ENCODE assay signal across 28 cellular contexts in the genomic region with DNA sequence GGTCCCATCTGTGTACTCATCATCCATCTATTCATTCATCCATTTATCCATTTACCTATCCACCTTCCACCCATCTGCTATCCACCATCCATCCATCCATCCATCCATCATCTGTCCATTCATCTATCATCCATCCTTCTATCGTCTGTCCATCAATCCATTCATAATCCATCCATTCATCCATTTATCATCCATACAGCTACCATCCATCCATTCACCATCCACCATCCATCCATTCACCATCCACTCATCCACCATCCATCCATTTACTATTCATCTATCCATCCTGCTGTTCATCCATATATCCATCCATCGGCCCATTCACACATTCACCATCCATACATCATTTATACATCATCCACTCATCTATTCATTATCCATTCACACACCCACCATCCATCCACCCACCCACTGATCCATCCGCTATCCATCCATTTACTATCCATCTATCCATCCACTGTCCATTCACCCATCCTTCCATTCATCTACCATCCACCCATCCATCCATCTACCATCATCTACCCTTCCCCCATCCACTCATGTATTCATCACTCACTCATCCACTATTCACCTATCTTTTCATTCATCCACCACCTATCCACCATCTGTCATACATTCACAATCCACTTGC.
"Had no signal": no experiment of that assay in that cellular context is flagged by ENCODE, and none has a peak within 500 bp of the region (broad histone marks: within the 10 kb centered on the region; RNA-seq: fewer than 3 reads in every experiment).

No MANE protein-coding gene starts in this region.

- H3K4me3 Mint-ChIP-seq: naive thymus-derived CD8-positive, alpha-beta T cell; nephron progenitor cell; neural progenitor cell; stimulated activated naive B cell treated with anti-CD40 and anti-IgM and Interleukin-4, amounts not matched to agents 10 μg/mL and 1 μg/mL and 100 μg/mL, for 72 hours had no signal

- H3K36me3 ChIP-seq: neural progenitor cell, neutrophil, pancreas, prostate gland, stomach, thyroid gland, upper lobe of right lung, uterus had no signal

- ATAC-seq: naive thymus-derived CD8-positive, alpha-beta T cell; pancreas; right cardiac atrium; sciatic nerve; stimulated activated naive B cell treated with anti-CD40 and anti-IgM and Interleukin-4, amounts not matched to agents 10 μg/mL and 1 μg/mL and 100 μg/mL, for 72 hours; stimulated activated naive CD8-positive, alpha-beta T cell treated with anti-CD3 and anti-CD28 coated beads, Interleukin-15, Interleukin-2, amounts not matched to agents 100 U/mL and 50 U/mL, for 24 hours; upper lobe of right lung had no signal

- H3K9ac ChIP-seq: neural progenitor cell had no signal

- H3K27ac Mint-ChIP-seq: naive thymus-derived CD8-positive, alpha-beta T cell; nephron progenitor cell; neural progenitor cell; stimulated activated naive B cell treated with anti-CD40 and anti-IgM and Interleukin-4, amounts not matched to agents 10 μg/mL and 1 μg/mL and 100 μg/mL, for 72 hours had no signal

- H3K9me3 Mint-ChIP-seq: nephron progenitor cell had no signal

- H3K4me3 ChIP-seq: left ventricle myocardium inferior, lung, neural progenitor cell, pancreas, prostate gland, skin epidermis, stomach, testis, thyroid gland, upper lobe of right lung, uterus had no signal

- H2AFZ ChIP-seq: neural progenitor cell had no signal

- H3K4me1 Mint-ChIP-seq: naive thymus-derived CD8-positive, alpha-beta T cell; neural progenitor cell; stimulated activated naive B cell treated with anti-CD40 and anti-IgM and Interleukin-4, amounts not matched to agents 10 μg/mL and 1 μg/mL and 100 μg/mL, for 72 hours had no signal

- H3K27ac ChIP-seq: left ventricle myocardium inferior, neural progenitor cell, neutrophil, pancreas, prostate gland, skin epidermis, stomach, testis, thyroid gland, upper lobe of right lung, uterus had no signal

- H3K4me1 ChIP-seq: neural progenitor cell, pancreas, prostate gland, stomach, testis, thyroid gland, upper lobe of right lung, uterus had no signal

- FAIRE-seq: pancreas had no signal

- H3K27me3 Mint-ChIP-seq: naive thymus-derived CD8-positive, alpha-beta T cell; stimulated activated naive B cell treated with anti-CD40 and anti-IgM and Interleukin-4, amounts not matched to agents 10 μg/mL and 1 μg/mL and 100 μg/mL, for 72 hours had no signal

- H3K9me3 ChIP-seq: pancreas, prostate gland, testis, thyroid gland, upper lobe of right lung, uterus had no signal

- H3K27me3 ChIP-seq: neural progenitor cell, neutrophil, pancreas, testis, thyroid gland, upper lobe of right lung, uterus had no signal

- H3K36me3 Mint-ChIP-seq: stimulated activated naive B cell treated with anti-CD40 and anti-IgM and Interleukin-4, amounts not matched to agents 10 μg/mL and 1 μg/mL and 100 μg/mL, for 72 hours had no signal

- H3K4me2 ChIP-seq: neural progenitor cell had no signal

- DNase-seq: hypothalamus; islet precursor cell; left ventricle myocardium inferior; mesendoderm; nephron progenitor cell; occipital lobe; retina; stimulated activated CD4-positive, alpha-beta T cell treated with anti-CD3 and anti-CD28 coated beads, Interleukin-12 subunit alpha, Interleukin-12 subunit beta, amount 100 ng/mL, for 4 hours; stimulated activated CD4-positive, alpha-beta T cell treated with anti-CD3 and anti-CD28 coated beads, Interleukin-15, amount 100 ng/mL, for 24 hours; stimulated activated CD4-positive, alpha-beta T cell treated with anti-CD3 and anti-CD28 coated beads, Interleukin-2, amount 100 ng/mL, for 24 hours; stimulated activated CD4-positive, alpha-beta T cell treated with anti-CD3 and anti-CD28 coated beads, Interleukin-4, amount 100 ng/mL, for 1 hour; stimulated activated naive B cell treated with anti-CD40 and anti-IgM and Interleukin-4, amounts not matched to agents 10 μg/mL and 1 μg/mL and 100 μg/mL, for 72 hours; stimulated activated naive CD8-positive, alpha-beta T cell treated with anti-CD3 and anti-CD28 coated beads, Interleukin-15, Interleukin-2, amounts not matched to agents 100 U/mL and 50 U/mL, for 24 hours; testis; thyroid gland; trophoblast cell; uterus had no signal
